In the genomic region with DNA sequence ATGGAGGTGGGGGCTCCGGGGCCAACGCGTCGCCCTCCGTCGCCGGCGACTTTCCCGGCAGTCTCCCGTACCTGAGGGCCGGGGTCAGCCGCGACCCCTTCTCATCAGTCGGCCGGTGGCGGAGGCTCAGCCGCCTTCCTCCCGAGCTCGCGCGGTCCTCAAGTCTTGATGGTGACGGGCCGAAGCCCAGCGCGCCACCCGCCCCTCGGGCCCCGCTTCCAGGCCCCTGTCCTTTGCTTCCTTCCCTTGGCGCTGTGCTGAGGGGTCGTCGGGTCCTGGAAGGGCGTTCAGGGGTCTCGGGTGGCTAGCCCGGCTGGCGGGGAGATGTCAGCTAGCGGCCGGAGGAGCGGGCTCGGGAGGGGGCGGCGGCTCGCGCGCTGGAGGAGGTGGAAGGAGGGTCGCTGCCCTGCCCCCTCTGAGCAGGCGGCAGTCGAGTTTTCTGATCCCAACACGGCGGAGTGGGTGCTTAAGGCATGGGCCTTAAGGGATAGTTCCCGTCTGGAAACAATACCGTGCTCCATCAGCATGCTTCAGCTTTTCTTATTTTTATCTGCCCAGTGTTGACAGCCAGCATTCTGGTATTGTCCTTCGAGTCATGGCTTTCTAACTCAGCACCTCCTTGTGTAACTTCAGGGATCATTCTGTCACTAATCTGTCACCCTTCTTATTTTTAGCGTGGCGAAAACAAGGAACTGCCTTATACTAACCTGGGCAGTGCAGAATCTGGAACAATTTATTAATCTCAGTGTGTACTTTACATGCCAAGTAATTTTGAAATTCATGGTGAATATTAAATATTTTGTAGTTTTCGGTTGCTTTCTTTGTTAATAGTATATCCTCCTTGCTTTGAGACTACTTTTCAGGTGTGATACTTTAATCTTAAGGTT, we compare ENCODE assay signal across 8 cellular contexts. TPM values are rescaled to one million over a fixed set of nuclear protein-coding genes. Genes with fewer than 3 reads are reported as not detected.
A peak's percentile ranks its signal among the peaks of the same experiment; 100 is the strongest.
DNase-seq lines count a peak whose midpoint lies in the region; ATAC-seq and TF ChIP-seq lines count a peak whose summit lies in the region.

No MANE protein-coding gene starts in this region.

- no peak for TF ChIP-seq POLR2A in lower leg skin (IDR thresholded peaks at IDR 0.05)

- 1 to 3% methylated on average over 18 to 23 of the region's 55 CpGs for WGBS in lower leg skin, 2 donors

- peaks cover 29% of the 10 kb centered on the region for H3K4me1 Mint-ChIP-seq in WTC11

- H3K27ac Mint-ChIP-seq in WTC11: no peak overlapping the region

- POLR2A ChIA-PET in WTC11 (lab: Charles Lee): no interaction called here

- DNase-seq in CD1c-positive myeloid dendritic cell (ENCODE audit: extremely low spot score): peak; percentile 62
- DNase-seq in NCI-H1105 treated with DMSO at 0.1 percent for 48 hours (lab: John Stamatoyannopoulos, UW): peak; percentile 26
- DNase-seq in WTC11 (ENCODE audit: low spot score): peak; percentile 50
- DNase-seq in dermis blood vessel endothelial cell: peak; percentile 54
- peak; percentile 28 to 89 for DNase-seq in lower leg skin (ENCODE audit: low spot score in 2 of 2)
- DNase-seq in stimulated activated naive CD4-positive, alpha-beta T cell (lab: John Stamatoyannopoulos, UW): peak in 4 of 6 experiments; percentile 18 to 44 (median 26)

- H3K4me3 Mint-ChIP-seq in WTC11: peak overlapping the region; percentile 99

- peak overlapping the region; percentile 93 for H3K4me3 ChIP-seq in lower leg skin (ENCODE audit: low read depth, poor library complexity, severe bottlenecking)

- CTCF ChIA-PET in WTC11 (lab: Charles Lee): interaction anchor here (0.8 to 1.0 kb wide), 4 partner anchors 15 to 148 kb away, joined by 3 to 4 read pairs (median 4); no protein-coding TSS in a partner anchor

- TF ChIP-seq CTCF in WTC11 (IDR thresholded peaks at IDR 0.05): no peak
- TF ChIP-seq CTCF in lower leg skin (IDR thresholded peaks at IDR 0.05): no peak

- intact Hi-C loops in lower leg skin (cut with DNase I; ENCODE audit: low total_unique reads): no loop called here

- no peaks in the 10 kb centered on the region for H3K36me3 Mint-ChIP-seq in WTC11

- H3K27me3 Mint-ChIP-seq in WTC11 (ENCODE audit: low read depth): no peaks in the 10 kb centered on the region

- H3K9me3 Mint-ChIP-seq in WTC11: no peaks in the 10 kb centered on the region

- ATAC-seq in GM21717 (IDR thresholded peaks at IDR 0.05; ENCODE audit: unreplicated experiment) (peak; percentile 4), WTC11 (0 out of 2 replicates have a peak, but pooled peaks have one; percentile 0), GM18858 (IDR thresholded peaks at IDR 0.05; ENCODE audit: unreplicated experiment) (no peak)

TF ChIP-seq in WTC11, 78 proteins besides CTCF, POLR2A, EP300 and RAD21:
- TF ChIP-seq ZNF138 (CRISPR knock-in tag; conservative IDR thresholded peaks at IDR 0.05): no peak
- no peak for TF ChIP-seq RORB (CRISPR knock-in tag; IDR thresholded peaks at IDR 0.05)
- TF ChIP-seq FOXP1 (CRISPR knock-in tag; IDR thresholded peaks at IDR 0.05; ENCODE audit: borderline replicate concordance): peak; percentile 17; the same call in 1 of the 2 replicates
- TF ChIP-seq ZBTB43 (CRISPR knock-in tag; IDR thresholded peaks at IDR 0.05): 0 out of 2 replicates have a peak, but pooled peaks have one; percentile 11
- TF ChIP-seq ZNF416 (CRISPR knock-in tag; IDR thresholded peaks at IDR 0.05): no peak
- 0 out of 2 replicates have a peak, but pooled peaks have one; percentile 20 for TF ChIP-seq ZNF263 (CRISPR knock-in tag; IDR thresholded peaks at IDR 0.05; ENCODE audit: low read depth)

RNA-seq across cellular contexts. Expression of gene PHTF2, which starts 0.7 kb away (rescaled TPM):
- total RNA-seq in WTC11 (2021): 17.9 to 20.1 TPM (median 19.7 TPM) in 3 replicates
- 11.2 and 20.0 TPM in 2 replicates for total RNA-seq in dermis blood vessel endothelial cell
- total RNA-seq in lower leg skin: 10 to 100 TPM in 2 of 4 donors, 1 to 10 TPM in 2; 6.9 to 11.9 (median 9.8) TPM

RNA-seq across cellular contexts. Expression of gene TMEM60, which starts 1.1 kb away (rescaled TPM):
- total RNA-seq in WTC11 (2021) (21.5 to 23.7 TPM (median 23.4 TPM) in 3 replicates), dermis blood vessel endothelial cell (9.2 and 11.2 TPM in 2 replicates), lower leg skin (10 to 100 TPM; 10.9 to 14.0 (median 11.7) TPM)
